ENCODE assay signal across 19 cellular contexts in genomic region chr20:46998497-46999190, GRCh38.
DNase-seq lines count a peak whose midpoint lies in the region; ATAC-seq, FAIRE-seq and TF ChIP-seq lines count a peak whose summit lies in the region.
"Had no signal": no experiment of that assay in that cellular context is flagged by ENCODE, and none has a peak within 500 bp of the region (broad histone marks: within the 10 kb centered on the region; RNA-seq: fewer than 3 reads in every experiment).

No MANE protein-coding gene starts in this region.

- no peaks in the 10 kb centered on the region for H4K20me1 ChIP-seq in GM23338 (replicated peaks; ENCODE audit: insufficient read depth)

- H3K27me3 Mint-ChIP-seq in GM23338 (ENCODE audit: insufficient read depth, low read depth, poor library complexity): peaks cover 4% of the 10 kb centered on the region

- ATAC-seq in GM23338 (peak; percentile 80), body of pancreas (peak; percentile 58), mucosa of descending colon (peak; percentile 31), GM18511 (IDR thresholded peaks at IDR 0.05; ENCODE audit: unreplicated experiment) (no peak), Right ventricle myocardium superior (ENCODE audit: poor library complexity) (no peak)
- ATAC-seq: activated T-helper 17 cell treated with anti-CD3 and anti-CD28 coated beads, Interleukin-2, amount 50 U/mL, for 72 hours; naive thymus-derived CD4-positive, alpha-beta T cell had no signal

- H3K79me2 ChIP-seq in GM23338 (replicated peaks; ENCODE audit: insufficient read depth): no peaks in the 10 kb centered on the region

- intact Hi-C loops in body of pancreas (cut with DNase I) (no loop called here), mucosa of descending colon (cut with DNase I, micrococcal nuclease) (no loop called here), Right ventricle myocardium superior (cut with DNase I) (no loop called here)

- H3K4me2 ChIP-seq in GM23338: no peak overlapping the region

- peak; percentile 71 for DNase-seq in GM23338 (ENCODE audit: low spot score)
- peak; percentile 31 for DNase-seq in NCI-H2171 (lab: John Stamatoyannopoulos, UW)
- peak in 3 of 4 donors; percentile 34 to 46 (median 43) for DNase-seq in body of pancreas
- no peak for DNase-seq in mucosa of descending colon
- no peak for DNase-seq in SIG-M5 treated with dmso at 0.1 percent for 504 hours (lab: John Stamatoyannopoulos, UW; ENCODE audit: unreplicated experiment)
- no peak for DNase-seq in Right ventricle myocardium superior
- DNase-seq in GM12892 (ENCODE audit: insufficient read length): no peak
- DNase-seq: HFFc6; naive thymus-derived CD4-positive, alpha-beta T cell; NCI-H2081 treated with DMSO at 0.1 percent for 48 hours; stimulated activated naive CD4-positive, alpha-beta T cell had no signal

- H3K27ac ChIP-seq in GM23338 (ENCODE audit: low read depth): no peak overlapping the region
- peak overlapping the region in 2 of 4 donors; percentile 0 to 48 for H3K27ac ChIP-seq in body of pancreas
- H3K27ac ChIP-seq: SK-N-MC had no signal

- no peak for FAIRE-seq in GM12892 (lab: Jason Lieb, UNC)
- FAIRE-seq: GM18507, TTC549 had no signal

- TF ChIP-seq CTCF in GM23338 (conservative IDR thresholded peaks at IDR 0.05; ENCODE audit: low read depth in 2 of 2) (no peak), body of pancreas (IDR thresholded peaks at IDR 0.05) (no peak), mucosa of descending colon (IDR thresholded peaks at IDR 0.05) (no peak)

- H3F3A ChIP-seq in GM23338 (replicated peaks; ENCODE audit: low read depth): no peaks in the 10 kb centered on the region

- H3K4me3 ChIP-seq in GM23338 (no peak overlapping the region), body of pancreas (no peak overlapping the region), mucosa of descending colon (no peak overlapping the region)
- H3K4me3 ChIP-seq: lung, SK-N-MC had no signal

- H3K9me3 Mint-ChIP-seq in GM23338: peaks cover 3% of the 10 kb centered on the region; the same call in 1 of the 3 replicates
- H3K9me3 Mint-ChIP-seq: activated T-helper 17 cell treated with anti-CD3 and anti-CD28 coated beads, Interleukin-2, amount 50 U/mL, for 72 hours; central memory CD8-positive, alpha-beta T cell; HFFc6 had no signal

- TF ChIP-seq POLR2A in body of pancreas (IDR thresholded peaks at IDR 0.05) (no peak), GM12892 (IDR thresholded peaks at IDR 0.05; ENCODE audit: low read depth, low read length) (no peak)

- H3K9me3 ChIP-seq in body of pancreas: no peaks in the 10 kb centered on the region
- H3K9me3 ChIP-seq in mucosa of descending colon: no peaks in the 10 kb centered on the region

- H2AFZ ChIP-seq in GM23338: no peak overlapping the region

- H3K36me3 Mint-ChIP-seq in GM23338 (ENCODE audit: low read depth): no peaks in the 10 kb centered on the region; the same call in 2 of the 3 replicates

- H3K36me3 ChIP-seq in GM23338 (ENCODE audit: insufficient read depth) (no peaks in the 10 kb centered on the region), body of pancreas (replicated peaks in 1 of 2; ENCODE audit: insufficient read depth in 1 of 2, low read depth in 2 of 2) (no peaks in the 10 kb centered on the region), mucosa of descending colon (ENCODE audit: low read depth) (no peaks in the 10 kb centered on the region)

- peaks cover 22% of the 10 kb centered on the region for H3K4me1 Mint-ChIP-seq in GM23338
- H3K4me1 Mint-ChIP-seq: central memory CD8-positive, alpha-beta T cell had no signal

- peaks cover 9% of the 10 kb centered on the region for H3K4me1 ChIP-seq in GM23338 (ENCODE audit: insufficient read depth)
- H3K4me1 ChIP-seq in body of pancreas: peaks cover 6% of the 10 kb centered on the region
- H3K4me1 ChIP-seq in mucosa of descending colon (ENCODE audit: low read depth): no peaks in the 10 kb centered on the region

- no peak overlapping the region for H3K4me3 Mint-ChIP-seq in GM23338
- H3K4me3 Mint-ChIP-seq: activated T-helper 17 cell treated with anti-CD3 and anti-CD28 coated beads, Interleukin-2, amount 50 U/mL, for 72 hours; B cell; central memory CD8-positive, alpha-beta T cell; HFFc6; naive thymus-derived CD4-positive, alpha-beta T cell had no signal

- WGBS in body of pancreas, 2 donors: 18 to 31% methylated on average over 6 of the region's 6 CpGs

- H3K9me2 ChIP-seq in GM23338 (ENCODE audit: insufficient read depth): no peaks in the 10 kb centered on the region

- peak overlapping the region; percentile 86; the same call in 1 of the 2 replicates for H3K27ac Mint-ChIP-seq in GM23338
- H3K27ac Mint-ChIP-seq: activated T-helper 17 cell treated with anti-CD3 and anti-CD28 coated beads, Interleukin-2, amount 50 U/mL, for 72 hours; B cell; HFFc6; naive thymus-derived CD4-positive, alpha-beta T cell had no signal

- H3K27me3 ChIP-seq in GM23338 (ENCODE audit: insufficient read depth) (no peaks in the 10 kb centered on the region), body of pancreas (no peaks in the 10 kb centered on the region)

TF ChIP-seq in GM23338, 12 proteins besides CTCF, POLR2A, EP300 and RAD21 (continues in another document):
- TF ChIP-seq EZH2 (IDR thresholded peaks at IDR 0.05; ENCODE audit: low read depth, unreplicated experiment) (no peak), ZNF462 (CRISPR knock-in tag; IDR thresholded peaks at IDR 0.05) (no peak), ZNF331 (CRISPR knock-in tag; IDR thresholded peaks at IDR 0.05; ENCODE audit: low read depth) (no peak), CREB1 (CRISPR knock-in tag; IDR thresholded peaks at IDR 0.05; ENCODE audit: low read depth) (no peak), STAT1 (IDR thresholded peaks at IDR 0.05; ENCODE audit: unreplicated experiment) (no peak), JUNB (IDR thresholded peaks at IDR 0.05; ENCODE audit: unreplicated experiment) (no peak), NANOG (IDR thresholded peaks at IDR 0.05; ENCODE audit: borderline replicate concordance) (no peak), EZH2phosphoT487 (IDR thresholded peaks at IDR 0.05; ENCODE audit: unreplicated experiment) (no peak), POLR2AphosphoS5 (IDR thresholded peaks at IDR 0.05; ENCODE audit: low read depth) (no peak)

Comparison
In these comparisons a context has a peak if more than half of its experiments do, and no peak if none do; other contexts are left out.
1. ATAC-seq: peak in GM23338 (single experiment), body of pancreas (single experiment) and mucosa of descending colon (single experiment); none in GM18511 (single experiment) and Right ventricle myocardium superior (single experiment).
2. DNase-seq: peak in GM23338 (single experiment), NCI-H2171 (single experiment) and body of pancreas (3 of 4); none in mucosa of descending colon (0 of 3), SIG-M5 treated with dmso at 0.1 percent for 504 hours (single experiment), Right ventricle myocardium superior (single experiment) and GM12892 (single experiment).